In the genomic region with DNA sequence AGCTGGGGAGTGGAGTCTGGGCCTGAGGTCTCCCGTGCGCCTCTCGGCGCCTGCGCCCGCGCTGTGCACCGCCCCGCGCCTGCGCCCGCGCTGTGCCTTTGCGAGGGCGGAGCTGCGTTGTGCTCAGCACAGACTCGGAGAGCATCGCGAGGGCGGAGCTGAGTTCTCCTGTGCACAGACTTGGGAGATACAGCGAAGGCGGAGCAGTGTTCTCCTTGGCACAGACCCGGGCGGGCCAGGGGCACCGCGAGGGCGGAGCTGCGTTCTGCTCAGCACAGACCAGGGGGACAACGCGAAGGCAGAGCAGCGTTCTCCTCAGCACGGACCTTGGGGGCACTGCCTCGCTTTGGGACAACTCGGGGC, we compare ENCODE assay signal across 8 cellular contexts.
DNase-seq lines count a peak whose midpoint lies in the region; ATAC-seq and TF ChIP-seq lines count a peak whose summit lies in the region.
"Not testable (repeated sequence)": the region's sequence is repeated elsewhere in the genome, so short reads cannot be mapped to it uniquely, and the experiment has no call there.

No MANE protein-coding gene starts in this region.

- CTCF ChIA-PET in MCF 10A (lab: Yijun Ruan, JAX): not testable (repeated sequence)

- H3K4me1 Mint-ChIP-seq in T-helper 17 cell; MCF 10A (ENCODE audit: insufficient read depth, unreplicated experiment): not testable (repeated sequence)

- not testable (repeated sequence) for BruUV-seq in MCF 10A (replicated peaks; lab: Mats Ljungman, UMichigan)

- not testable (repeated sequence) for TF ChIP-seq CTCF in GM12875 (IDR thresholded peaks at IDR 0.05; ENCODE audit: borderline replicate concordance, insufficient read depth, low read depth, low read length); MCF 10A (IDR thresholded peaks at IDR 0.05; ENCODE audit: unreplicated experiment); omental fat pad (IDR thresholded peaks at IDR 0.05)

- POLR2A ChIA-PET in MCF 10A (lab: Yijun Ruan, JAX): not testable (repeated sequence)

- ATAC-seq in HG03521 (IDR thresholded peaks at IDR 0.05; ENCODE audit: unreplicated experiment) (peak; percentile 95), T-helper 17 cell (peak; percentile 91), left cardiac atrium (peak; percentile 98 to 100), omental fat pad (ENCODE audit: low FRiP score) (peak; percentile 71)

- not testable (repeated sequence) for H3K27me3 Mint-ChIP-seq in T-helper 17 cell; MCF 10A (ENCODE audit: insufficient read depth, unreplicated experiment)

- H3K9me3 ChIP-seq in T-helper 17 cell (ENCODE audit: control insufficient read depth, low read length, poor library complexity, severe bottlenecking): not testable (repeated sequence)

- H3K4me3 Mint-ChIP-seq in T-helper 17 cell (peak overlapping the region; percentile 70), MCF 10A (ENCODE audit: unreplicated experiment) (peak overlapping the region; percentile 73)

- DNase-seq in H4 (ENCODE audit: low spot score) (peak; percentile 16), T-helper 17 cell (peak in 1 of 3 donors; percentile 19), left cardiac atrium (peak; percentile 72), superior temporal gyrus (ENCODE audit: extremely low spot score) (peak; percentile 28)
- DNase-seq in MCF 10A (ENCODE audit: unreplicated experiment); omental fat pad (ENCODE audit: low spot score): not testable (repeated sequence)

- H3K36me3 Mint-ChIP-seq in T-helper 17 cell (ENCODE audit: low read depth); MCF 10A (ENCODE audit: insufficient read depth, unreplicated experiment): not testable (repeated sequence)

- peak overlapping the region; percentile 54 for H3K4me3 ChIP-seq in GM12875 (ENCODE audit: low read depth, low read length)

- not testable (repeated sequence) for H3K9me3 Mint-ChIP-seq in MCF 10A (ENCODE audit: unreplicated experiment)

- intact Hi-C loops in MCF 10A (cut with micrococcal nuclease); left cardiac atrium (cut with DNase I): not testable (repeated sequence)

- not testable (repeated sequence) for H3K27ac Mint-ChIP-seq in T-helper 17 cell; MCF 10A (ENCODE audit: low read depth, unreplicated experiment)
